15 cellular contexts compared by ENCODE assay signal in genomic region chr16:28191364-28191985, GRCh38. TPM values are rescaled to one million over a fixed set of nuclear protein-coding genes. Genes with fewer than 3 reads are reported as not detected.
A peak's percentile ranks its signal among the peaks of the same experiment; 100 is the strongest.
DNase-seq lines count a peak whose midpoint lies in the region; ATAC-seq, FAIRE-seq and TF ChIP-seq lines count a peak whose summit lies in the region.
"Had no signal": no experiment of that assay in that cellular context is flagged by ENCODE, and none has a peak within 500 bp of the region (broad histone marks: within the 10 kb centered on the region; RNA-seq: fewer than 3 reads in every experiment).

No MANE protein-coding gene starts in this region.

- peak overlapping the region; percentile 9 for H3K4me3 Mint-ChIP-seq in natural killer cell treated with Interleukin-12 subunit alpha and Interleukin-12 subunit beta and Interleukin-15 and Interleukin-18, amount 100 ng/mL, for 72 hours
- H3K4me3 Mint-ChIP-seq: nephron had no signal

- H3K79me2 ChIP-seq in DOHH2 (ENCODE audit: control insufficient read depth, low read length), result peaks cover 100% of the 10 kb centered on the region

- H3F3A ChIP-seq in DOHH2 (ENCODE audit: control insufficient read depth, insufficient read depth), result peaks cover 13% of the 10 kb centered on the region; the same call in 1 of the 2 replicates

- H3K4me2 ChIP-seq in DOHH2 (ENCODE audit: low read length), result 0 out of 2 replicates have a peak overlapping the region, but pooled peaks have one; percentile 10

- no peak for FAIRE-seq in bronchial epithelial cell (lab: Jason Lieb, UNC)
- FAIRE-seq: GM18507 had no signal

- no peaks in the 10 kb centered on the region for H3K9me3 ChIP-seq in DOHH2 (ENCODE audit: control insufficient read depth, insufficient read depth, low read length)

- no peaks in the 10 kb centered on the region for H3K27me3 Mint-ChIP-seq in natural killer cell treated with Interleukin-12 subunit alpha and Interleukin-12 subunit beta and Interleukin-15 and Interleukin-18, amount 100 ng/mL, for 72 hours

- H4K20me1 ChIP-seq in DOHH2 (ENCODE audit: control insufficient read depth, insufficient read depth, low read depth, low read length), result peaks cover 21% of the 10 kb centered on the region

- H3K36me3 ChIP-seq in DOHH2 (ENCODE audit: control insufficient read depth, low read length) (peaks cover 89% of the 10 kb centered on the region), bronchial epithelial cell (ENCODE audit: control insufficient read depth, insufficient read depth, low read length) (peaks cover 1% of the 10 kb centered on the region), brain microvascular endothelial cell (replicated peaks) (no peaks in the 10 kb centered on the region)
- H3K36me3 ChIP-seq: cardiac muscle cell had no signal

- ATAC-seq in natural killer cell treated with Interleukin-12 subunit alpha and Interleukin-12 subunit beta and Interleukin-15 and Interleukin-18, amount 100 ng/mL, for 72 hours, result no peak
- ATAC-seq: left cardiac atrium; right cardiac atrium; stimulated activated naive CD8-positive, alpha-beta T cell treated with anti-CD3 and anti-CD28 coated beads, Interleukin-15, Interleukin-2, amounts not matched to agents 100 U/mL and 50 U/mL, for 24 hours had no signal

- H3K27ac ChIP-seq in DOHH2 (ENCODE audit: low read depth, low read length) (no peak overlapping the region), brain microvascular endothelial cell (no peak overlapping the region)
- H3K27ac ChIP-seq: cardiac muscle cell, WERI-Rb-1 had no signal

- peak overlapping the region; percentile 9 to 60 for H3K27ac Mint-ChIP-seq in natural killer cell treated with Interleukin-12 subunit alpha and Interleukin-12 subunit beta and Interleukin-15 and Interleukin-18, amount 100 ng/mL, for 72 hours
- H3K27ac Mint-ChIP-seq: nephron had no signal

- H3K4me1 ChIP-seq in DOHH2 (ENCODE audit: control insufficient read depth, low read length), result peaks cover 83% of the 10 kb centered on the region

- no peaks in the 10 kb centered on the region for H3K36me3 Mint-ChIP-seq in natural killer cell treated with Interleukin-12 subunit alpha and Interleukin-12 subunit beta and Interleukin-15 and Interleukin-18, amount 100 ng/mL, for 72 hours

- H3K27me3 ChIP-seq in DOHH2 (ENCODE audit: control insufficient read depth, low read length), result no peaks in the 10 kb centered on the region
- H3K27me3 ChIP-seq in bronchial epithelial cell (ENCODE audit: control insufficient read depth, insufficient read depth, low read length), result no peaks in the 10 kb centered on the region
- no peaks in the 10 kb centered on the region for H3K27me3 ChIP-seq in brain microvascular endothelial cell (replicated peaks)
- H3K27me3 ChIP-seq: cardiac muscle cell had no signal

- in situ Hi-C loops in brain microvascular endothelial cell (cut with HindIII; ENCODE audit: low pct_ligation_motif_present, low sequenced_read_pairs), result no loop called here

- peaks cover 72 to 82% of the 10 kb centered on the region in 2 donors for H3K4me1 Mint-ChIP-seq in natural killer cell treated with Interleukin-12 subunit alpha and Interleukin-12 subunit beta and Interleukin-15 and Interleukin-18, amount 100 ng/mL, for 72 hours (ENCODE audit: low read depth in 2 of 2)

- TF ChIP-seq CTCF in DOHH2 (IDR thresholded peaks at IDR 0.05; ENCODE audit: low read depth, low read length, poor library complexity, severe bottlenecking) (no peak), bronchial epithelial cell (IDR thresholded peaks at IDR 0.05; ENCODE audit: insufficient read depth, low read length, severe bottlenecking) (no peak), brain microvascular endothelial cell (IDR thresholded peaks at IDR 0.05; ENCODE audit: low read depth, low read length, missing control alignments) (no peak)

- H3K4me3 ChIP-seq in DOHH2 (ENCODE audit: low read length) (no peak overlapping the region), bronchial epithelial cell (ENCODE audit: low read depth, low read length) (no peak overlapping the region), brain microvascular endothelial cell (ENCODE audit: low read depth, low read length) (no peak overlapping the region)
- H3K4me3 ChIP-seq: cardiac muscle cell had no signal

- H3K9me3 Mint-ChIP-seq in natural killer cell treated with Interleukin-12 subunit alpha and Interleukin-12 subunit beta and Interleukin-15 and Interleukin-18, amount 100 ng/mL, for 72 hours, result no peaks in the 10 kb centered on the region
- H3K9me3 Mint-ChIP-seq: nephron had no signal

- no peaks in the 10 kb centered on the region for H3K9me2 ChIP-seq in DOHH2 (replicated peaks; ENCODE audit: control insufficient read depth, low read length)

- DNase-seq in NCI-H2171 treated with DMSO at 0.1 percent for 48 hours (lab: John Stamatoyannopoulos, UW) (peak; percentile 63), bronchial epithelial cell (ENCODE audit: low read depth) (peak; percentile 98), brain microvascular endothelial cell (no peak), NCI-H187 treated with DMSO at 0.1 percent for 48 hours (lab: John Stamatoyannopoulos, UW) (no peak), H4 (ENCODE audit: low spot score) (no peak)
- no peak for DNase-seq in natural killer cell treated with Interleukin-12 subunit alpha and Interleukin-12 subunit beta and Interleukin-15 and Interleukin-18, amount 100 ng/mL, for 72 hours (ENCODE audit: low spot score)
- DNase-seq: head of caudate nucleus; left cardiac atrium; right cardiac atrium; stimulated activated naive CD8-positive, alpha-beta T cell treated with anti-CD3 and anti-CD28 coated beads, Interleukin-15, Interleukin-2, amounts not matched to agents 100 U/mL and 50 U/mL, for 24 hours; WERI-Rb-1 had no signal

RNA-seq across cellular contexts. Expression of gene XPO6, which starts 20.3 kb away (rescaled TPM):
- 84.8 and 87.7 TPM in 2 replicates for total RNA-seq in bronchial epithelial cell
- total RNA-seq in natural killer cell treated with Interleukin-12 subunit alpha and Interleukin-12 subunit beta and Interleukin-15 and Interleukin-18, amount 100 ng/mL, for 72 hours, result 100 to 1,000 TPM; 212 to 386 TPM
- 46.8 and 54.2 TPM in 2 replicates for total RNA-seq in H4 (2014; rRNA removed; shearing (Covaris generic))

Comparison
In these comparisons a context has a peak if more than half of its experiments do, and no peak if none do; other contexts are left out.
1. DNase-seq: peak in NCI-H2171 treated with DMSO at 0.1 percent for 48 hours (single experiment) and bronchial epithelial cell (single experiment); none in natural killer cell treated with Interleukin-12 subunit alpha and Interleukin-12 subunit beta and Interleukin-15 and Interleukin-18, amount 100 ng/mL, for 72 hours (single experiment), brain microvascular endothelial cell (single experiment), NCI-H187 treated with DMSO at 0.1 percent for 48 hours (single experiment) and H4 (single experiment).